In genomic region chr12:104465379-104465778, GRCh38 we compare ENCODE assay signal across 1 cellular context.
TF ChIP-seq lines count a peak whose summit lies in the region.

No MANE protein-coding gene starts in this region.

TF ChIP-seq in SK-N-SH, 30 proteins besides CTCF, POLR2A, EP300 and RAD21 (continued from another document):
- no peak for TF ChIP-seq ZBTB33 (IDR thresholded peaks at IDR 0.05; ENCODE audit: borderline replicate concordance, low read depth)
- TF ChIP-seq CHD2 (IDR thresholded peaks at IDR 0.05; ENCODE audit: low read length, partially characterized antibody), result no peak
- no peak for TF ChIP-seq JUND (IDR thresholded peaks at IDR 0.05)
- TF ChIP-seq TAF1 (IDR thresholded peaks at IDR 0.05; ENCODE audit: borderline replicate concordance, low read depth, low read length), result no peak
- TF ChIP-seq RCOR1 (IDR thresholded peaks at IDR 0.05; ENCODE audit: low read length), result no peak
